ENCODE assay signal across 12 cellular contexts in genomic region chr1:42003433-42003832, GRCh38.
DNase-seq lines count a peak whose midpoint lies in the region; ATAC-seq and TF ChIP-seq lines count a peak whose summit lies in the region.
"Had no signal": no experiment of that assay in that cellular context is flagged by ENCODE, and none has a peak within 500 bp of the region (broad histone marks: within the 10 kb centered on the region; RNA-seq: fewer than 3 reads in every experiment).

No MANE protein-coding gene starts in this region.

- no peak overlapping the region for H4K8ac ChIP-seq in mesenchymal stem cell (ENCODE audit: low read length)

- TF ChIP-seq CTCF in retinal pigment epithelial cell (conservative IDR thresholded peaks at IDR 0.05; ENCODE audit: low read depth, low read length): no peak

- no peak overlapping the region for H4K91ac ChIP-seq in mesenchymal stem cell (ENCODE audit: low read length)

- H3K79me1 ChIP-seq in mesenchymal stem cell (replicated peaks; ENCODE audit: low read length, poor library complexity, severe bottlenecking): peaks cover 35% of the 10 kb centered on the region

- no peaks in the 10 kb centered on the region for H3K27me3 ChIP-seq in mesenchymal stem cell (ENCODE audit: control insufficient read depth in 1 of 2, insufficient read depth in 1 of 2, low read length in 2 of 2)

- no peak overlapping the region for H2BK120ac ChIP-seq in mesenchymal stem cell (ENCODE audit: low read depth, low read length)

- no peak overlapping the region for H3K14ac ChIP-seq in mesenchymal stem cell (ENCODE audit: low read length in 2 of 2)

- WGBS in mesenchymal stem cell: 93% methylated on average over 5 of the region's 5 CpGs

- ATAC-seq in HG03045 (IDR thresholded peaks at IDR 0.05; ENCODE audit: unreplicated experiment): no peak
- ATAC-seq: activated T-helper 17 cell treated with anti-CD3 and anti-CD28 coated beads, Interleukin-2, amount 50 U/mL, for 72 hours had no signal

- no peak overlapping the region for H2BK12ac ChIP-seq in mesenchymal stem cell (ENCODE audit: low read length in 2 of 2)

- no peak overlapping the region for H3K27ac ChIP-seq in mesenchymal stem cell (ENCODE audit: low read length, poor library complexity, severe bottlenecking)

- no peaks in the 10 kb centered on the region for H3K36me3 ChIP-seq in mesenchymal stem cell (ENCODE audit: control insufficient read depth in 1 of 2, insufficient read depth in 2 of 2, low read depth in 1 of 2, low read length in 2 of 2)

- no peak overlapping the region for H3K4ac ChIP-seq in mesenchymal stem cell (ENCODE audit: low read depth in 1 of 2, low read length in 2 of 2)

- H3K18ac ChIP-seq in mesenchymal stem cell (ENCODE audit: low read depth in 1 of 2, low read length in 2 of 2): no peak overlapping the region

- no peaks in the 10 kb centered on the region for H3K9me3 ChIP-seq in mesenchymal stem cell (ENCODE audit: control insufficient read depth, low read length)

- H3K4me2 ChIP-seq in mesenchymal stem cell (ENCODE audit: low read length, poor library complexity, severe bottlenecking): no peak overlapping the region

- H2AFZ ChIP-seq in mesenchymal stem cell (ENCODE audit: low read depth, low read length): no peak overlapping the region

- H3K23ac ChIP-seq in mesenchymal stem cell (ENCODE audit: low read length in 2 of 2): no peak overlapping the region

- no peak overlapping the region for H2BK15ac ChIP-seq in mesenchymal stem cell (ENCODE audit: low read depth, poor library complexity, severe bottlenecking)

- peaks cover 2% of the 10 kb centered on the region for H3K4me1 ChIP-seq in mesenchymal stem cell (ENCODE audit: control insufficient read depth, insufficient read depth, low read depth, low read length)

- H2AK5ac ChIP-seq in mesenchymal stem cell (ENCODE audit: low read length, severe bottlenecking): no peak overlapping the region

- no peak overlapping the region for H2BK5ac ChIP-seq in mesenchymal stem cell (ENCODE audit: low read depth, low read length, poor library complexity, severe bottlenecking)

- H3K4me3 ChIP-seq in retinal pigment epithelial cell (ENCODE audit: low read length) (no peak overlapping the region), mesenchymal stem cell (ENCODE audit: insufficient read depth in 1 of 2, low read depth in 1 of 2, low read length in 2 of 2) (no peak overlapping the region)

- no peak overlapping the region for H3K9ac ChIP-seq in mesenchymal stem cell (ENCODE audit: low read length)

- peak; percentile 50 for DNase-seq in NCI-H345 (lab: John Stamatoyannopoulos, UW)
- DNase-seq in NCI-H345 treated with DMSO at 0.1 percent for 48 hours (lab: John Stamatoyannopoulos, UW; ENCODE audit: unreplicated experiment): no peak
- peak; percentile 100 for DNase-seq in NCI-H2029 (lab: John Stamatoyannopoulos, UW)
- DNase-seq in astrocyte of the hippocampus (ENCODE audit: low read depth, low spot score): peak; percentile 58
- peak; percentile 19 for DNase-seq in retinal pigment epithelial cell (ENCODE audit: low read depth)
- no peak for DNase-seq in activated naive CD4-positive, alpha-beta T cell (lab: John Stamatoyannopoulos, UW)
- DNase-seq in mesenchymal stem cell: no peak
- DNase-seq: activated CD4-positive, alpha-beta T cell treated with anti-CD3 and anti-CD28 coated beads, Interleukin-2, amount 50 U/mL, for 1 hour; occipital lobe; T-helper 9 cell had no signal

Comparison
In these comparisons a context has a peak if more than half of its experiments do, and no peak if none do; other contexts are left out.
1. DNase-seq: peak in NCI-H345 (single experiment), NCI-H2029 (single experiment), astrocyte of the hippocampus (single experiment) and retinal pigment epithelial cell (single experiment); none in NCI-H345 treated with DMSO at 0.1 percent for 48 hours (single experiment), activated naive CD4-positive, alpha-beta T cell (0 of 4) and mesenchymal stem cell (single experiment).